In genomic region chr14:95689441-95689840, GRCh38 we compare ENCODE assay signal across 1 cellular context.
TF ChIP-seq lines count a peak whose summit lies in the region.

No MANE protein-coding gene starts in this region.

TF ChIP-seq in GM23338, 12 proteins besides CTCF, POLR2A, EP300 and RAD21:
- TF ChIP-seq, protein P1, sequence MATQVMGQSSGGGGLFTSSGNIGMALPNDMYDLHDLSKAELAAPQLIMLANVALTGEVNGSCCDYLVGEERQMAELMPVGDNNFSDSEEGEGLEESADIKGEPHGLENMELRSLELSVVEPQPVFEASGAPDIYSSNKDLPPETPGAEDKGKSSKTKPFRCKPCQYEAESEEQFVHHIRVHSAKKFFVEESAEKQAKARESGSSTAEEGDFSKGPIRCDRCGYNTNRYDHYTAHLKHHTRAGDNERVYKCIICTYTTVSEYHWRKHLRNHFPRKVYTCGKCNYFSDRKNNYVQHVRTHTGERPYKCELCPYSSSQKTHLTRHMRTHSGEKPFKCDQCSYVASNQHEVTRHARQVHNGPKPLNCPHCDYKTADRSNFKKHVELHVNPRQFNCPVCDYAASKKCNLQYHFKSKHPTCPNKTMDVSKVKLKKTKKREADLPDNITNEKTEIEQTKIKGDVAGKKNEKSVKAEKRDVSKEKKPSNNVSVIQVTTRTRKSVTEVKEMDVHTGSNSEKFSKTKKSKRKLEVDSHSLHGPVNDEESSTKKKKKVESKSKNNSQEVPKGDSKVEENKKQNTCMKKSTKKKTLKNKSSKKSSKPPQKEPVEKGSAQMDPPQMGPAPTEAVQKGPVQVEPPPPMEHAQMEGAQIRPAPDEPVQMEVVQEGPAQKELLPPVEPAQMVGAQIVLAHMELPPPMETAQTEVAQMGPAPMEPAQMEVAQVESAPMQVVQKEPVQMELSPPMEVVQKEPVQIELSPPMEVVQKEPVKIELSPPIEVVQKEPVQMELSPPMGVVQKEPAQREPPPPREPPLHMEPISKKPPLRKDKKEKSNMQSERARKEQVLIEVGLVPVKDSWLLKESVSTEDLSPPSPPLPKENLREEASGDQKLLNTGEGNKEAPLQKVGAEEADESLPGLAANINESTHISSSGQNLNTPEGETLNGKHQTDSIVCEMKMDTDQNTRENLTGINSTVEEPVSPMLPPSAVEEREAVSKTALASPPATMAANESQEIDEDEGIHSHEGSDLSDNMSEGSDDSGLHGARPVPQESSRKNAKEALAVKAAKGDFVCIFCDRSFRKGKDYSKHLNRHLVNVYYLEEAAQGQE (IDR thresholded peaks at IDR 0.05; ENCODE audit: unreplicated experiment), result no peak
- TF ChIP-seq NANOG (IDR thresholded peaks at IDR 0.05; ENCODE audit: borderline replicate concordance) (no peak), CREB1 (CRISPR knock-in tag; IDR thresholded peaks at IDR 0.05; ENCODE audit: low read depth) (no peak), ZNF331 (CRISPR knock-in tag; IDR thresholded peaks at IDR 0.05; ENCODE audit: low read depth) (no peak)
- TF ChIP-seq, protein P2, sequence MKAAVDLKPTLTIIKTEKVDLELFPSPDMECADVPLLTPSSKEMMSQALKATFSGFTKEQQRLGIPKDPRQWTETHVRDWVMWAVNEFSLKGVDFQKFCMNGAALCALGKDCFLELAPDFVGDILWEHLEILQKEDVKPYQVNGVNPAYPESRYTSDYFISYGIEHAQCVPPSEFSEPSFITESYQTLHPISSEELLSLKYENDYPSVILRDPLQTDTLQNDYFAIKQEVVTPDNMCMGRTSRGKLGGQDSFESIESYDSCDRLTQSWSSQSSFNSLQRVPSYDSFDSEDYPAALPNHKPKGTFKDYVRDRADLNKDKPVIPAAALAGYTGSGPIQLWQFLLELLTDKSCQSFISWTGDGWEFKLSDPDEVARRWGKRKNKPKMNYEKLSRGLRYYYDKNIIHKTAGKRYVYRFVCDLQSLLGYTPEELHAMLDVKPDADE (IDR thresholded peaks at IDR 0.05), result no peak
